In genomic region chr7:150322833-150323681, GRCh38 we compare ENCODE assay signal across 2 cellular contexts.
TF ChIP-seq lines count a peak whose summit lies in the region.

ACTR3C (minus strand) TSS chr7:150323545; CDS start chr7:150295296, 28,249 bp downstream.
LRRC61 (plus strand) TSS chr7:150323355; CDS start chr7:150336862, 13,507 bp downstream.

TF ChIP-seq in HEK293T, 16 proteins besides CTCF, POLR2A, EP300 and RAD21 (continued from another document):
- no peak for TF ChIP-seq ARNT (IDR thresholded peaks at IDR 0.05)
- TF ChIP-seq LEF1 (IDR thresholded peaks at IDR 0.05; ENCODE audit: borderline replicate concordance), result no peak
- TF ChIP-seq SUZ12 (IDR thresholded peaks at IDR 0.05), result no peak
- no peak for TF ChIP-seq CTBP1 (IDR thresholded peaks at IDR 0.05; ENCODE audit: borderline replicate concordance)
- TF ChIP-seq FOXK2 (IDR thresholded peaks at IDR 0.05), result no peak

TF ChIP-seq in K562, 482 proteins besides CTCF, POLR2A, EP300 and RAD21 (continues in another document):
- TF ChIP-seq, protein P1, sequence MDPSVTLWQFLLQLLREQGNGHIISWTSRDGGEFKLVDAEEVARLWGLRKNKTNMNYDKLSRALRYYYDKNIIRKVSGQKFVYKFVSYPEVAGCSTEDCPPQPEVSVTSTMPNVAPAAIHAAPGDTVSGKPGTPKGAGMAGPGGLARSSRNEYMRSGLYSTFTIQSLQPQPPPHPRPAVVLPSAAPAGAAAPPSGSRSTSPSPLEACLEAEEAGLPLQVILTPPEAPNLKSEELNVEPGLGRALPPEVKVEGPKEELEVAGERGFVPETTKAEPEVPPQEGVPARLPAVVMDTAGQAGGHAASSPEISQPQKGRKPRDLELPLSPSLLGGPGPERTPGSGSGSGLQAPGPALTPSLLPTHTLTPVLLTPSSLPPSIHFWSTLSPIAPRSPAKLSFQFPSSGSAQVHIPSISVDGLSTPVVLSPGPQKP (CRISPR knock-in tag; IDR thresholded peaks at IDR 0.05), result no peak
- TF ChIP-seq MXI1 (IDR thresholded peaks at IDR 0.05; ENCODE audit: low read depth, low read length) (no peak; the same call in 1 of the 2 replicates), ZC3H8 (IDR thresholded peaks at IDR 0.05) (no peak), SNAPC5 (CRISPR knock-in tag; IDR thresholded peaks at IDR 0.05) (no peak), CBX1 (IDR thresholded peaks at IDR 0.05; ENCODE audit: low read depth) (no peak; the same call in none of the 2 replicates), BHLHE40 (IDR thresholded peaks at IDR 0.05; ENCODE audit: low read length) (peak; percentile 97), ZNF282 (CRISPR knock-in tag; IDR thresholded peaks at IDR 0.05) (no peak), TEAD2 (tag; IDR thresholded peaks at IDR 0.05) (0 out of 2 replicates have a peak, but pooled peaks have one; percentile 31), SP1 (CRISPR knock-in tag; IDR thresholded peaks at IDR 0.05) (peak; percentile 91), CREB1 (IDR thresholded peaks at IDR 0.05) (peak; percentile 14; the same call in 1 of the 2 replicates), CREB1 (CRISPR knock-in tag; IDR thresholded peaks at IDR 0.05) (peak; percentile 44; the same call in 1 of the 2 replicates), KLF10 (CRISPR knock-in tag; IDR thresholded peaks at IDR 0.05) (no peak), SRF (CRISPR knock-in tag; IDR thresholded peaks at IDR 0.05) (peak in 1 of 2 experiments; percentile 65; a peak in 1 of 4 replicates), RB1 (IDR thresholded peaks at IDR 0.05; ENCODE audit: low read depth) (peak; percentile 58), WHSC1 (IDR thresholded peaks at IDR 0.05; ENCODE audit: low read length) (no peak), HNRNPL (IDR thresholded peaks at IDR 0.05; ENCODE audit: low read depth, low read length) (peak; percentile 85; the same call in 1 of the 2 replicates), STAT5A (IDR thresholded peaks at IDR 0.05; ENCODE audit: borderline replicate concordance, low read length) (no peak), CEBPG (CRISPR knock-in tag; IDR thresholded peaks at IDR 0.05) (peak; percentile 68), CEBPG (tag; conservative IDR thresholded peaks at IDR 0.05 in 1 of 2, IDR thresholded peaks at IDR 0.05 in 1 of 2) (no peak), ZNF655 (CRISPR knock-in tag; IDR thresholded peaks at IDR 0.05) (no peak), RCOR1 (IDR thresholded peaks at IDR 0.05; ENCODE audit: borderline replicate concordance in 1 of 2, low read depth in 2 of 2, low read length in 2 of 2) (peak; percentile 37 to 59), NR4A1 (CRISPR knock-in tag; IDR thresholded peaks at IDR 0.05) (peak; percentile 84; the same call in 1 of the 2 replicates), NR4A1 (tag; IDR thresholded peaks at IDR 0.05) (peak; percentile 96), HOXB6 (CRISPR knock-in tag; IDR thresholded peaks at IDR 0.05; ENCODE audit: borderline replicate concordance) (no peak), TOE1 (IDR thresholded peaks at IDR 0.05; ENCODE audit: borderline replicate concordance) (peak; percentile 81), TOE1 (CRISPR knock-in tag; IDR thresholded peaks at IDR 0.05; ENCODE audit: borderline replicate concordance, low read depth) (peak; percentile 91), BDP1 (IDR thresholded peaks at IDR 0.05; ENCODE audit: insufficient read depth, insufficient read length) (no peak), PRPF4 (IDR thresholded peaks at IDR 0.05; ENCODE audit: insufficient read depth, low read depth, low read length, poor library complexity, severe bottlenecking) (no peak), SP2 (IDR thresholded peaks at IDR 0.05; ENCODE audit: extremely low read depth, low read depth, low read length, poor library complexity, severe bottlenecking) (no peak), USF1 (CRISPR knock-in tag; IDR thresholded peaks at IDR 0.05) (peak; percentile 68), RAD51 (IDR thresholded peaks at IDR 0.05; ENCODE audit: borderline replicate concordance, low read depth) (no peak), CGGBP1 (CRISPR knock-in tag; IDR thresholded peaks at IDR 0.05) (peak; percentile 59; the same call in 1 of the 2 replicates), MTF1 (CRISPR knock-in tag; IDR thresholded peaks at IDR 0.05; ENCODE audit: borderline replicate concordance) (0 out of 2 replicates have a peak, but pooled peaks have one; percentile 4), ZNF511 (CRISPR knock-in tag; IDR thresholded peaks at IDR 0.05) (peak; percentile 97), CHCHD3 (CRISPR knock-in tag; IDR thresholded peaks at IDR 0.05) (no peak), TARDBP (IDR thresholded peaks at IDR 0.05) (peak; percentile 56; the same call in 1 of the 2 replicates), ZNF197 (CRISPR knock-in tag; IDR thresholded peaks at IDR 0.05; ENCODE audit: low read depth) (no peak; the same call in 1 of the 2 replicates), PHF21A (IDR thresholded peaks at IDR 0.05; ENCODE audit: borderline replicate concordance, low read depth) (peak; percentile 13; the same call in 1 of the 2 replicates), REST (CRISPR knock-in tag; IDR thresholded peaks at IDR 0.05; ENCODE audit: low read depth) (peak; percentile 75), SMARCE1 (IDR thresholded peaks at IDR 0.05) (peak; percentile 84), KLF6 (CRISPR knock-in tag; IDR thresholded peaks at IDR 0.05; ENCODE audit: borderline replicate concordance) (peak; percentile 82), ELF1 (tag; IDR thresholded peaks at IDR 0.05) (peak; percentile 91), RBM39 (optimal IDR thresholded peaks at IDR 0.05; ENCODE audit: low read depth, low read length) (no peak), JUN (IDR thresholded peaks at IDR 0.05; ENCODE audit: borderline replicate concordance, low read depth, low read length) (no peak; the same call in 1 of the 2 replicates), JUN (CRISPR knock-in tag; IDR thresholded peaks at IDR 0.05; ENCODE audit: borderline replicate concordance) (0 out of 2 replicates have a peak, but pooled peaks have one; percentile 89), SMAD3 (CRISPR knock-in tag; conservative IDR thresholded peaks at IDR 0.05) (0 out of 2 replicates have a peak, but pooled peaks have one; percentile 54), SMAD2 (IDR thresholded peaks at IDR 0.05; ENCODE audit: low read depth, low read length) (no peak), JUNB (CRISPR knock-in tag; conservative IDR thresholded peaks at IDR 0.05) (no peak), ZNF12 (CRISPR knock-in tag; IDR thresholded peaks at IDR 0.05) (peak; percentile 43; the same call in 1 of the 2 replicates), KLF13 (tag; IDR thresholded peaks at IDR 0.05; ENCODE audit: borderline replicate concordance, low read depth) (peak; percentile 85), ESRRA (IDR thresholded peaks at IDR 0.05; ENCODE audit: borderline replicate concordance, low read depth) (no peak; the same call in none of the 2 replicates), CCNT2 (IDR thresholded peaks at IDR 0.05; ENCODE audit: borderline replicate concordance, extremely low read depth, insufficient read length, low read depth, low read length) (peak; percentile 81), BRD4 (IDR thresholded peaks at IDR 0.05) (peak; percentile 94; the same call in 1 of the 2 replicates), SMARCA5 (IDR thresholded peaks at IDR 0.05) (peak; percentile 42), NELFE (IDR thresholded peaks at IDR 0.05; ENCODE audit: insufficient read depth, insufficient read length) (no peak), C11orf30 (IDR thresholded peaks at IDR 0.05; ENCODE audit: low read depth) (no peak), ZFPM2 (CRISPR knock-in tag; IDR thresholded peaks at IDR 0.05) (peak; percentile 82; the same call in 1 of the 2 replicates), FOXJ3 (CRISPR knock-in tag; IDR thresholded peaks at IDR 0.05) (no peak), KAT8 (IDR thresholded peaks at IDR 0.05; ENCODE audit: low read depth) (no peak), GTF2A2 (tag; IDR thresholded peaks at IDR 0.05) (no peak), SAFB (IDR thresholded peaks at IDR 0.05; ENCODE audit: borderline replicate concordance, low read depth, low read length) (no peak)
- TF ChIP-seq, protein P2, sequence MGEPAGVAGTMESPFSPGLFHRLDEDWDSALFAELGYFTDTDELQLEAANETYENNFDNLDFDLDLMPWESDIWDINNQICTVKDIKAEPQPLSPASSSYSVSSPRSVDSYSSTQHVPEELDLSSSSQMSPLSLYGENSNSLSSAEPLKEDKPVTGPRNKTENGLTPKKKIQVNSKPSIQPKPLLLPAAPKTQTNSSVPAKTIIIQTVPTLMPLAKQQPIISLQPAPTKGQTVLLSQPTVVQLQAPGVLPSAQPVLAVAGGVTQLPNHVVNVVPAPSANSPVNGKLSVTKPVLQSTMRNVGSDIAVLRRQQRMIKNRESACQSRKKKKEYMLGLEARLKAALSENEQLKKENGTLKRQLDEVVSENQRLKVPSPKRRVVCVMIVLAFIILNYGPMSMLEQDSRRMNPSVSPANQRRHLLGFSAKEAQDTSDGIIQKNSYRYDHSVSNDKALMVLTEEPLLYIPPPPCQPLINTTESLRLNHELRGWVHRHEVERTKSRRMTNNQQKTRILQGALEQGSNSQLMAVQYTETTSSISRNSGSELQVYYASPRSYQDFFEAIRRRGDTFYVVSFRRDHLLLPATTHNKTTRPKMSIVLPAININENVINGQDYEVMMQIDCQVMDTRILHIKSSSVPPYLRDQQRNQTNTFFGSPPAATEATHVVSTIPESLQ (CRISPR knock-in tag; IDR thresholded peaks at IDR 0.05), result peak; percentile 19; the same call in 1 of the 2 replicates
- TF ChIP-seq, protein P3, sequence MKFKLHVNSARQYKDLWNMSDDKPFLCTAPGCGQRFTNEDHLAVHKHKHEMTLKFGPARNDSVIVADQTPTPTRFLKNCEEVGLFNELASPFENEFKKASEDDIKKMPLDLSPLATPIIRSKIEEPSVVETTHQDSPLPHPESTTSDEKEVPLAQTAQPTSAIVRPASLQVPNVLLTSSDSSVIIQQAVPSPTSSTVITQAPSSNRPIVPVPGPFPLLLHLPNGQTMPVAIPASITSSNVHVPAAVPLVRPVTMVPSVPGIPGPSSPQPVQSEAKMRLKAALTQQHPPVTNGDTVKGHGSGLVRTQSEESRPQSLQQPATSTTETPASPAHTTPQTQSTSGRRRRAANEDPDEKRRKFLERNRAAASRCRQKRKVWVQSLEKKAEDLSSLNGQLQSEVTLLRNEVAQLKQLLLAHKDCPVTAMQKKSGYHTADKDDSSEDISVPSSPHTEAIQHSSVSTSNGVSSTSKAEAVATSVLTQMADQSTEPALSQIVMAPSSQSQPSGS (CRISPR knock-in tag; IDR thresholded peaks at IDR 0.05), result no peak
- TF ChIP-seq, protein P4, sequence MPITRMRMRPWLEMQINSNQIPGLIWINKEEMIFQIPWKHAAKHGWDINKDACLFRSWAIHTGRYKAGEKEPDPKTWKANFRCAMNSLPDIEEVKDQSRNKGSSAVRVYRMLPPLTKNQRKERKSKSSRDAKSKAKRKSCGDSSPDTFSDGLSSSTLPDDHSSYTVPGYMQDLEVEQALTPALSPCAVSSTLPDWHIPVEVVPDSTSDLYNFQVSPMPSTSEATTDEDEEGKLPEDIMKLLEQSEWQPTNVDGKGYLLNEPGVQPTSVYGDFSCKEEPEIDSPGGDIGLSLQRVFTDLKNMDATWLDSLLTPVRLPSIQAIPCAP (CRISPR knock-in tag; IDR thresholded peaks at IDR 0.05; ENCODE audit: borderline replicate concordance), result no peak; the same call in 1 of the 2 replicates
